Comparison of ENCODE assay signal across 8 cellular contexts in genomic region chr7:99324966-99325596, GRCh38.
DNase-seq lines count a peak whose midpoint lies in the region; ATAC-seq and TF ChIP-seq lines count a peak whose summit lies in the region.

No MANE protein-coding gene starts in this region.

- no peaks in the 10 kb centered on the region for H3K27me3 Mint-ChIP-seq in activated naive CD8-positive, alpha-beta T cell

- peak overlapping the region; percentile 55 for H3K27ac ChIP-seq in stomach smooth muscle (ENCODE audit: low read length)

- H3K4me1 Mint-ChIP-seq in activated naive CD8-positive, alpha-beta T cell (ENCODE audit: low read depth), result peaks cover 31% of the 10 kb centered on the region

- peaks cover 25% of the 10 kb centered on the region for H3K4me1 ChIP-seq in stomach smooth muscle (ENCODE audit: control insufficient read depth, insufficient read depth, low read length)

- H3K36me3 ChIP-seq in stomach smooth muscle (ENCODE audit: control insufficient read depth in 2 of 2, insufficient read depth in 2 of 2, low read length in 2 of 2), result no peaks in the 10 kb centered on the region

- H3K9me3 ChIP-seq in stomach smooth muscle (ENCODE audit: control insufficient read depth in 2 of 2, low read length in 2 of 2), result no peaks in the 10 kb centered on the region

- peak overlapping the region; percentile 98 for H3K4me3 ChIP-seq in GM12875 (ENCODE audit: low read depth, low read length)
- peak overlapping the region; percentile 98 to 99 for H3K4me3 ChIP-seq in stomach smooth muscle (ENCODE audit: low read length in 2 of 2)

- no peak for TF ChIP-seq CTCF in GM12875 (IDR thresholded peaks at IDR 0.05; ENCODE audit: borderline replicate concordance, insufficient read depth, low read depth, low read length)

- H3K36me3 Mint-ChIP-seq in activated naive CD8-positive, alpha-beta T cell, result no peaks in the 10 kb centered on the region

- H3K9me3 Mint-ChIP-seq in activated naive CD8-positive, alpha-beta T cell (ENCODE audit: low read depth), result no peaks in the 10 kb centered on the region

- peak overlapping the region; percentile 93 to 95 for H3K9ac ChIP-seq in stomach smooth muscle (ENCODE audit: low read length in 2 of 2)

- DNase-seq in iPS-NIHi7 (ENCODE audit: extremely low spot score), result peak; percentile 22
- no peak for DNase-seq in NCI-H2196 (lab: John Stamatoyannopoulos, UW; ENCODE audit: unreplicated experiment)

- peak overlapping the region; percentile 86 for H3K27ac Mint-ChIP-seq in activated naive CD8-positive, alpha-beta T cell

- H3K27me3 ChIP-seq in stomach smooth muscle (ENCODE audit: control insufficient read depth in 1 of 2, insufficient read depth in 2 of 2, low read length in 2 of 2), result no peaks in the 10 kb centered on the region

- peak overlapping the region; percentile 94 for H3K4me3 Mint-ChIP-seq in activated naive CD8-positive, alpha-beta T cell

- ATAC-seq in HG02943 (IDR thresholded peaks at IDR 0.05; ENCODE audit: low read depth, unreplicated experiment) (peak; percentile 11), HG03108 (IDR thresholded peaks at IDR 0.05; ENCODE audit: unreplicated experiment) (no peak), HG02623 (IDR thresholded peaks at IDR 0.05; ENCODE audit: unreplicated experiment) (no peak)
